18 cellular contexts compared by ENCODE assay signal in the genomic region with DNA sequence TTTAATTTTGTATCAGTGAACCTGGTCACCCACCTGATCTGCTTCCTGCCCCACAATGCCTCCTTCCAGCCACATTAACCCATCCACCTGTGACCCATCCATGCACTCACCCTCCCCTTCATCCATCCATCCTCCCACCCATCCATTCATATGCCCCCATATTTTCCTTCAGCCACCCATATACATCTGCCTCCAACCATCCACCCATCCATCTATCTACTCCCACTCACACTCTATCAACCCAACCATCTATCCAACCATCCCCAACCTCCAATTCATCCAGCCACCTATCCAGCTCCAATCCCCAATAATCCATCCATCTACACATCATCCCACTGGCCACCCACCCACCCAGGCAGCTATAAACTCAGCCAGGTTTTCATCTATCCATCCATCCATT. TPM values are rescaled to one million over a fixed set of nuclear protein-coding genes. Genes with fewer than 3 reads are reported as not detected.
DNase-seq lines count a peak whose midpoint lies in the region; FAIRE-seq and TF ChIP-seq lines count a peak whose summit lies in the region.
"Had no signal": no experiment of that assay in that cellular context is flagged by ENCODE, and none has a peak within 500 bp of the region (broad histone marks: within the 10 kb centered on the region; RNA-seq: fewer than 3 reads in every experiment).

No MANE protein-coding gene starts in this region.

- no peaks in the 10 kb centered on the region for H3K36me3 Mint-ChIP-seq in CD8-positive, alpha-beta memory T cell

- H3K27me3 ChIP-seq in layer of hippocampus (ENCODE audit: control insufficient read depth, insufficient read depth, low read length) (no peaks in the 10 kb centered on the region), spleen (replicated peaks in 1 of 7) (peaks cover 0 to 52% (median 0%) of the 10 kb centered on the region in 7 donors), thyroid gland (no peaks in the 10 kb centered on the region)
- H3K27me3 ChIP-seq in CD8-positive, alpha-beta memory T cell (ENCODE audit: insufficient read depth, low read length, poor library complexity, severe bottlenecking): no peaks in the 10 kb centered on the region

- DNase-seq in caudate nucleus (lab: John Stamatoyannopoulos, UW): no peak
- peak; percentile 3 for DNase-seq in spleen
- no peak for DNase-seq in central memory CD4-positive, alpha-beta T cell
- no peak for DNase-seq in thyroid gland
- DNase-seq in H54 (ENCODE audit: insufficient read length, low spot score): no peak
- DNase-seq in CD8-positive, alpha-beta memory T cell: no peak
- DNase-seq: AML-193; CD4-positive, alpha-beta T cell; DMS79 treated with DMSO at 0.1 percent for 48 hours; GF-D8; H7; IMR-90 had no signal

- H3K4me3 Mint-ChIP-seq in CD8-positive, alpha-beta memory T cell: no peak overlapping the region
- H3K4me3 Mint-ChIP-seq: CD4-positive, alpha-beta T cell; GM23338 had no signal

- H3K27me3 Mint-ChIP-seq in CD8-positive, alpha-beta memory T cell: peaks cover 8 to 40% of the 10 kb centered on the region in 2 donors

- no peaks in the 10 kb centered on the region for H3K9me3 ChIP-seq in spleen
- H3K9me3 ChIP-seq in thyroid gland: no peaks in the 10 kb centered on the region
- H3K9me3 ChIP-seq in CD8-positive, alpha-beta memory T cell (ENCODE audit: low read length): no peaks in the 10 kb centered on the region

- H3K4me1 ChIP-seq in spleen (no peaks in the 10 kb centered on the region), thyroid gland (peaks cover 22 to 47% of the 10 kb centered on the region in 2 donors)
- no peaks in the 10 kb centered on the region for H3K4me1 ChIP-seq in CD8-positive, alpha-beta memory T cell (ENCODE audit: insufficient read depth, low read length)

- FAIRE-seq in H54 (lab: Jason Lieb, UNC): no peak
- FAIRE-seq: A204.1, HTR-8/SVneo had no signal

- H3K27ac ChIP-seq in caudate nucleus (ENCODE audit: low read depth, low read length) (peak overlapping the region; percentile 69), layer of hippocampus (ENCODE audit: low read depth, low read length) (peak overlapping the region; percentile 92), spleen (no peak overlapping the region), thyroid gland (no peak overlapping the region)
- no peak overlapping the region for H3K27ac ChIP-seq in CD8-positive, alpha-beta memory T cell (ENCODE audit: low read depth, low read length)
- H3K27ac ChIP-seq: C4-2B had no signal

- no peak overlapping the region for H3K4me3 ChIP-seq in spleen
- no peak overlapping the region for H3K4me3 ChIP-seq in thyroid gland (replicated peaks in 1 of 3)
- H3K4me3 ChIP-seq in CD8-positive, alpha-beta memory T cell (ENCODE audit: low read length): no peak overlapping the region
- H3K4me3 ChIP-seq: GM23338 had no signal

- intact Hi-C loops in spleen (cut with DNase I; ENCODE audit: low total_unique reads) (no loop called here), thyroid gland (cut with DNase I) (loop anchor here (5.0 kb wide), 1 partner anchor 48 kb away; no protein-coding TSS in a partner anchor)

- CTCF ChIA-PET in CD8-positive, alpha-beta memory T cell (lab: Charles Lee): no interaction called here

- H3K27ac Mint-ChIP-seq in CD8-positive, alpha-beta memory T cell: no peak overlapping the region
- H3K27ac Mint-ChIP-seq: CD4-positive, alpha-beta T cell; GM23338 had no signal

- POLR2A ChIA-PET in CD8-positive, alpha-beta memory T cell (lab: Charles Lee): no interaction called here

- no peak for TF ChIP-seq POLR2A in spleen (IDR thresholded peaks at IDR 0.05)
- TF ChIP-seq POLR2A in thyroid gland (IDR thresholded peaks at IDR 0.05): no peak
- no peak for TF ChIP-seq POLR2A in H54 (IDR thresholded peaks at IDR 0.05; ENCODE audit: low read depth, low read length)

- no peaks in the 10 kb centered on the region for H3K4me1 Mint-ChIP-seq in CD8-positive, alpha-beta memory T cell

- H3K36me3 ChIP-seq in spleen: no peaks in the 10 kb centered on the region
- no peaks in the 10 kb centered on the region for H3K36me3 ChIP-seq in thyroid gland
- H3K36me3 ChIP-seq in CD8-positive, alpha-beta memory T cell (ENCODE audit: insufficient read depth, low read length): no peaks in the 10 kb centered on the region

- TF ChIP-seq CTCF in spleen (IDR thresholded peaks at IDR 0.05 in 8 of 11, conservative IDR thresholded peaks at IDR 0.05 in 3 of 11) (no peak), thyroid gland (IDR thresholded peaks at IDR 0.05) (no peak)

- no peaks in the 10 kb centered on the region for H3K9me3 Mint-ChIP-seq in CD8-positive, alpha-beta memory T cell
- H3K9me3 Mint-ChIP-seq: CD4-positive, alpha-beta T cell; GM23338 had no signal

RNA-seq across cellular contexts. Expression of a gene that starts 51.1 kb away (rescaled TPM):
- under 1 TPM in 4 of 7 donors, not detected in 3; 0.10 to 0.42 (median 0.17) TPM for total RNA-seq in spleen
- polyA plus RNA-seq in spleen: under 1 TPM in 2 of 3 donors, not detected in 1; 0.06 to 0.18 TPM
- 10 to 100 TPM; 17.2 to 28.1 (median 23.6) TPM for total RNA-seq in thyroid gland
- not detected for total RNA-seq in CD8-positive, alpha-beta memory T cell
- polyA plus RNA-seq in CD8-positive, alpha-beta memory T cell: not detected
- total RNA-seq: Calu3; CD4-positive, alpha-beta T cell; IMR-90 had no signal
- polyA plus RNA-seq: IMR-90 had no signal

Comparison
In these comparisons a context has a peak if more than half of its experiments do, and no peak if none do; other contexts are left out.
1. H3K27ac ChIP-seq: peak in caudate nucleus (single experiment) and layer of hippocampus (single experiment); none in spleen (0 of 8), thyroid gland (0 of 3) and CD8-positive, alpha-beta memory T cell (single experiment).
2. RNA of a gene that starts 51.1 kb away (total RNA-seq): 17.2 to 28.1 TPM in thyroid gland; 0.10 to 0.42 TPM in spleen and not detected in CD8-positive, alpha-beta memory T cell; every median in the first group is over 10 times any median in the second.